1 cellular context compared by ENCODE assay signal in genomic region chr16:81632392-81633146, GRCh38.
TF ChIP-seq lines count a peak whose summit lies in the region.

No MANE protein-coding gene starts in this region.

TF ChIP-seq in K562, 482 proteins besides CTCF, POLR2A, EP300 and RAD21 (continued from another document and continues in another):
- TF ChIP-seq MAX (CRISPR knock-in tag; IDR thresholded peaks at IDR 0.05) (peak; percentile 75), KDM5B (IDR thresholded peaks at IDR 0.05; ENCODE audit: insufficient replicate concordance, low read depth, low read length) (peak; percentile 21), ZNF583 (CRISPR knock-in tag; IDR thresholded peaks at IDR 0.05) (peak; percentile 17), HLTF (IDR thresholded peaks at IDR 0.05) (no peak), TFAP4 (CRISPR knock-in tag; IDR thresholded peaks at IDR 0.05; ENCODE audit: borderline replicate concordance) (0 out of 2 replicates have a peak, but pooled peaks have one; percentile 31), NR2C1 (IDR thresholded peaks at IDR 0.05) (no peak), NR2C1 (tag; IDR thresholded peaks at IDR 0.05) (peak; percentile 15; the same call in 1 of the 2 replicates), RFX1 (IDR thresholded peaks at IDR 0.05) (no peak), SRF (CRISPR knock-in tag; IDR thresholded peaks at IDR 0.05) (peak; percentile 69 to 86; a peak in 2 of 4 replicates), NFE2 (IDR thresholded peaks at IDR 0.05; ENCODE audit: low read depth) (peak; percentile 79), ZZZ3 (IDR thresholded peaks at IDR 0.05) (no peak), ZNF316 (IDR thresholded peaks at IDR 0.05) (peak; percentile 38; the same call in 1 of the 2 replicates), XRCC5 (IDR thresholded peaks at IDR 0.05; ENCODE audit: low read depth, low read length) (peak; percentile 48; the same call in 1 of the 2 replicates), PRDM10 (IDR thresholded peaks at IDR 0.05; ENCODE audit: partially characterized antibody) (peak; percentile 63), RBM15 (IDR thresholded peaks at IDR 0.05; ENCODE audit: insufficient read depth, low read length) (no peak), FOXA3 (CRISPR knock-in tag; conservative IDR thresholded peaks at IDR 0.05 in 1 of 2, IDR thresholded peaks at IDR 0.05 in 1 of 2) (peak in 1 of 2 experiments; percentile 68; a peak in 1 of 4 replicates), ZNF395 (CRISPR knock-in tag; IDR thresholded peaks at IDR 0.05) (peak; percentile 76), TSC22D4 (tag; IDR thresholded peaks at IDR 0.05) (no peak), CREB1 (IDR thresholded peaks at IDR 0.05) (peak; percentile 68), CREB1 (CRISPR knock-in tag; IDR thresholded peaks at IDR 0.05) (peak; percentile 77), ZNF134 (CRISPR knock-in tag; conservative IDR thresholded peaks at IDR 0.05) (no peak), MEIS2 (IDR thresholded peaks at IDR 0.05; ENCODE audit: partially characterized antibody) (peak; percentile 57), PHF8 (IDR thresholded peaks at IDR 0.05; ENCODE audit: borderline replicate concordance, low read length) (peak; percentile 19; the same call in 1 of the 2 replicates), LCOR (CRISPR knock-in tag; IDR thresholded peaks at IDR 0.05) (peak; percentile 87; the same call in 1 of the 2 replicates), CBFA2T3 (IDR thresholded peaks at IDR 0.05) (peak; percentile 27; the same call in 1 of the 2 replicates), MYC (IDR thresholded peaks at IDR 0.05; ENCODE audit: low read depth, low read length) (no peak), MYC (CRISPR knock-in tag; IDR thresholded peaks at IDR 0.05; ENCODE audit: borderline replicate concordance, low read depth) (0 out of 2 replicates have a peak, but pooled peaks have one; percentile 30), CBFB (CRISPR knock-in tag; IDR thresholded peaks at IDR 0.05) (no peak), GATAD2B (IDR thresholded peaks at IDR 0.05; ENCODE audit: borderline replicate concordance) (no peak), SP1 (CRISPR knock-in tag; IDR thresholded peaks at IDR 0.05) (0 out of 2 replicates have a peak, but pooled peaks have one; percentile 18), ZNF717 (CRISPR knock-in tag; IDR thresholded peaks at IDR 0.05) (no peak), SLC30A9 (CRISPR knock-in tag; IDR thresholded peaks at IDR 0.05) (no peak), POLR2AphosphoS5 (IDR thresholded peaks at IDR 0.05; ENCODE audit: control insufficient read depth, insufficient read depth, low read depth, low read length) (0 out of 2 replicates have a peak, but pooled peaks have one; percentile 28), RBM39 (optimal IDR thresholded peaks at IDR 0.05; ENCODE audit: low read depth, low read length) (no peak), MBD1 (CRISPR knock-in tag; IDR thresholded peaks at IDR 0.05) (no peak), FOSL1 (tag; conservative IDR thresholded peaks at IDR 0.05) (peak; percentile 99), NR2C2 (CRISPR knock-in tag; IDR thresholded peaks at IDR 0.05) (no peak), NR2C2 (tag; IDR thresholded peaks at IDR 0.05) (peak; percentile 50), JUNB (CRISPR knock-in tag; conservative IDR thresholded peaks at IDR 0.05) (peak; percentile 67; the same call in 1 of the 2 replicates), FOXP4 (CRISPR knock-in tag; IDR thresholded peaks at IDR 0.05; ENCODE audit: borderline replicate concordance) (peak; percentile 60; the same call in 1 of the 2 replicates), SPI1 (IDR thresholded peaks at IDR 0.05; ENCODE audit: borderline replicate concordance, low read depth, low read length) (peak; percentile 34; the same call in 1 of the 2 replicates)
- TF ChIP-seq, protein P1, sequence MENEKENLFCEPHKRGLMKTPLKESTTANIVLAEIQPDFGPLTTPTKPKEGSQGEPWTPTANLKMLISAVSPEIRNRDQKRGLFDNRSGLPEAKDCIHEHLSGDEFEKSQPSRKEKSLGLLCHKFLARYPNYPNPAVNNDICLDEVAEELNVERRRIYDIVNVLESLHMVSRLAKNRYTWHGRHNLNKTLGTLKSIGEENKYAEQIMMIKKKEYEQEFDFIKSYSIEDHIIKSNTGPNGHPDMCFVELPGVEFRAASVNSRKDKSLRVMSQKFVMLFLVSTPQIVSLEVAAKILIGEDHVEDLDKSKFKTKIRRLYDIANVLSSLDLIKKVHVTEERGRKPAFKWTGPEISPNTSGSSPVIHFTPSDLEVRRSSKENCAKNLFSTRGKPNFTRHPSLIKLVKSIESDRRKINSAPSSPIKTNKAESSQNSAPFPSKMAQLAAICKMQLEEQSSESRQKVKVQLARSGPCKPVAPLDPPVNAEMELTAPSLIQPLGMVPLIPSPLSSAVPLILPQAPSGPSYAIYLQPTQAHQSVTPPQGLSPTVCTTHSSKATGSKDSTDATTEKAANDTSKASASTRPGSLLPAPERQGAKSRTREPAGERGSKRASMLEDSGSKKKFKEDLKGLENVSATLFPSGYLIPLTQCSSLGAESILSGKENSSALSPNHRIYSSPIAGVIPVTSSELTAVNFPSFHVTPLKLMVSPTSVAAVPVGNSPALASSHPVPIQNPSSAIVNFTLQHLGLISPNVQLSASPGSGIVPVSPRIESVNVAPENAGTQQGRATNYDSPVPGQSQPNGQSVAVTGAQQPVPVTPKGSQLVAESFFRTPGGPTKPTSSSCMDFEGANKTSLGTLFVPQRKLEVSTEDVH (IDR thresholded peaks at IDR 0.05; ENCODE audit: low read depth, partially characterized antibody) = no peak
- TF ChIP-seq, protein P2, sequence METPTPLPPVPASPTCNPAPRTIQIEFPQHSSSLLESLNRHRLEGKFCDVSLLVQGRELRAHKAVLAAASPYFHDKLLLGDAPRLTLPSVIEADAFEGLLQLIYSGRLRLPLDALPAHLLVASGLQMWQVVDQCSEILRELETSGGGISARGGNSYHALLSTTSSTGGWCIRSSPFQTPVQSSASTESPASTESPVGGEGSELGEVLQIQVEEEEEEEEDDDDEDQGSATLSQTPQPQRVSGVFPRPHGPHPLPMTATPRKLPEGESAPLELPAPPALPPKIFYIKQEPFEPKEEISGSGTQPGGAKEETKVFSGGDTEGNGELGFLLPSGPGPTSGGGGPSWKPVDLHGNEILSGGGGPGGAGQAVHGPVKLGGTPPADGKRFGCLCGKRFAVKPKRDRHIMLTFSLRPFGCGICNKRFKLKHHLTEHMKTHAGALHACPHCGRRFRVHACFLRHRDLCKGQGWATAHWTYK (CRISPR knock-in tag; IDR thresholded peaks at IDR 0.05) = peak; percentile 55; the same call in 1 of the 2 replicates
- TF ChIP-seq, protein P3, sequence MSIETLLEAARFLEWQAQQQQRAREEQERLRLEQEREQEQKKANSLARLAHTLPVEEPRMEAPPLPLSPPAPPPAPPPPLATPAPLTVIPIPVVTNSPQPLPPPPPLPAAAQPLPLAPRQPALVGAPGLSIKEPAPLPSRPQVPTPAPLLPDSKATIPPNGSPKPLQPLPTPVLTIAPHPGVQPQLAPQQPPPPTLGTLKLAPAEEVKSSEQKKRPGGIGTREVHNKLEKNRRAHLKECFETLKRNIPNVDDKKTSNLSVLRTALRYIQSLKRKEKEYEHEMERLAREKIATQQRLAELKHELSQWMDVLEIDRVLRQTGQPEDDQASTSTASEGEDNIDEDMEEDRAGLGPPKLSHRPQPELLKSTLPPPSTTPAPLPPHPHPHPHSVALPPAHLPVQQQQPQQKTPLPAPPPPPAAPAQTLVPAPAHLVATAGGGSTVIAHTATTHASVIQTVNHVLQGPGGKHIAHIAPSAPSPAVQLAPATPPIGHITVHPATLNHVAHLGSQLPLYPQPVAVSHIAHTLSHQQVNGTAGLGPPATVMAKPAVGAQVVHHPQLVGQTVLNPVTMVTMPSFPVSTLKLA (conservative IDR thresholded peaks at IDR 0.05) = peak in 1 of 2 experiments; percentile 36; a peak in 2 of 4 replicates
- TF ChIP-seq, protein P4, sequence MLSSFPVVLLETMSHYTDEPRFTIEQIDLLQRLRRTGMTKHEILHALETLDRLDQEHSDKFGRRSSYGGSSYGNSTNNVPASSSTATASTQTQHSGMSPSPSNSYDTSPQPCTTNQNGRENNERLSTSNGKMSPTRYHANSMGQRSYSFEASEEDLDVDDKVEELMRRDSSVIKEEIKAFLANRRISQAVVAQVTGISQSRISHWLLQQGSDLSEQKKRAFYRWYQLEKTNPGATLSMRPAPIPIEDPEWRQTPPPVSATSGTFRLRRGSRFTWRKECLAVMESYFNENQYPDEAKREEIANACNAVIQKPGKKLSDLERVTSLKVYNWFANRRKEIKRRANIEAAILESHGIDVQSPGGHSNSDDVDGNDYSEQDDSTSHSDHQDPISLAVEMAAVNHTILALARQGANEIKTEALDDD (IDR thresholded peaks at IDR 0.05) = 0 out of 2 replicates have a peak, but pooled peaks have one; percentile 20
- TF ChIP-seq, protein P5, sequence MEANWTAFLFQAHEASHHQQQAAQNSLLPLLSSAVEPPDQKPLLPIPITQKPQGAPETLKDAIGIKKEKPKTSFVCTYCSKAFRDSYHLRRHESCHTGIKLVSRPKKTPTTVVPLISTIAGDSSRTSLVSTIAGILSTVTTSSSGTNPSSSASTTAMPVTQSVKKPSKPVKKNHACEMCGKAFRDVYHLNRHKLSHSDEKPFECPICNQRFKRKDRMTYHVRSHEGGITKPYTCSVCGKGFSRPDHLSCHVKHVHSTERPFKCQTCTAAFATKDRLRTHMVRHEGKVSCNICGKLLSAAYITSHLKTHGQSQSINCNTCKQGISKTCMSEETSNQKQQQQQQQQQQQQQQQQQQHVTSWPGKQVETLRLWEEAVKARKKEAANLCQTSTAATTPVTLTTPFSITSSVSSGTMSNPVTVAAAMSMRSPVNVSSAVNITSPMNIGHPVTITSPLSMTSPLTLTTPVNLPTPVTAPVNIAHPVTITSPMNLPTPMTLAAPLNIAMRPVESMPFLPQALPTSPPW (CRISPR knock-in tag; IDR thresholded peaks at IDR 0.05) = peak; percentile 91
